37 cellular contexts compared by ENCODE assay signal in the genomic region with DNA sequence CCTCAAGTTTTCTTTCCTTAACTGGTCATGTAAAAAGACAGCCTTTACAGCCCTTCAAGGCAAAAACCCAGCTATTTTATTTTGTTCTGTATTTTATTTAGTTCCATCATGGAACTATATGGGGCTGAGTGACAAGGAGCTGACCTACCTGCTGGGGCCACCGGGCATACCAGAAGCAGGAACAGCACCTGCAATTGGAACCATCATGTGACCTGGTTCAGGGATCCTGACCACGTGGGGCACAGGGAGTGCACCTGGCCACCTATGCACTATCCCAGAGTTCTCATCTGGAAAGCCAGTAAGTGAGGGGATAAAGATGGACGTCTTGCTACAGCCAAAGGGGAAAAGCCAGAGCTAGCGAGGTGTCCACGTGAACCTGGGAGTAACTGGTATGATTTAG. TPM values are rescaled to one million over a fixed set of nuclear protein-coding genes. Genes with fewer than 3 reads are reported as not detected.
"Had no signal": no experiment of that assay in that cellular context is flagged by ENCODE, and none has a peak within 500 bp of the region (broad histone marks: within the 10 kb centered on the region; RNA-seq: fewer than 3 reads in every experiment).

No MANE protein-coding gene starts in this region.

- H3K4me1 Mint-ChIP-seq: T-helper 17 cell had no signal

- H3K27me3 Mint-ChIP-seq: central memory CD8-positive, alpha-beta T cell; T-helper 17 cell had no signal

- DNase-seq: activated CD4-positive, alpha-beta memory T cell treated with anti-CD3 and anti-CD28 coated beads, Interleukin-2, amount 10 ng/mL, durations not matched to agents 7 days and 5 days; activated CD4-positive, alpha-beta T cell treated with anti-CD3 and anti-CD28 coated beads for 1 hour; activated CD4-positive, alpha-beta T cell treated with anti-CD3 and anti-CD28 coated beads for 4 hours; activated CD4-positive, alpha-beta T cell treated with anti-CD3 and anti-CD28 coated beads, Interleukin-2, amount 10 ng/mL, durations not matched to agents 7 days and 5 days; activated CD4-positive, alpha-beta T cell treated with anti-CD3 and anti-CD28 coated beads, Interleukin-2, amount 50 U/mL, for 4 hours; activated CD8-positive, alpha-beta memory T cell treated with anti-CD3 and anti-CD28 coated beads, Interleukin-2, amount 50 U/mL, for 48 hours; activated gamma-delta T cell treated with Interleukin-2 at 50 U/mL for 16 hours; activated naive CD4-positive, alpha-beta T cell treated with anti-CD3 and anti-CD28 coated beads, Interleukin-2, amount 50 U/mL, for 16 hours; activated naive CD4-positive, alpha-beta T cell treated with Interleukin-2 at 50 U/mL for 16 hours; activated T-cell treated with anti-CD3 and anti-CD28 coated beads for 4 hours; activated T-cell treated with anti-CD3 and anti-CD28 coated beads, Interleukin-2, amount 50 U/mL, for 24 hours; activated T-cell treated with anti-CD3 and anti-CD28 coated beads, Interleukin-2, amount 50 U/mL, for 72 hours; amniotic stem cell; anterior cingulate cortex; brain microvascular endothelial cell; cortex of kidney; dermis blood vessel endothelial cell; effector CD4-positive, alpha-beta T cell; effector memory CD8-positive, alpha-beta T cell; esophagus squamous epithelium; foreskin melanocyte; T-helper 1 cell; T-helper 17 cell; T1000 had no signal

- H3K27me3 ChIP-seq: brain microvascular endothelial cell had no signal

- H3K4me1 ChIP-seq: esophagus squamous epithelium, gastroesophageal sphincter had no signal

- H3K4me3 ChIP-seq: esophagus squamous epithelium, gastroesophageal sphincter had no signal

- H3K27ac Mint-ChIP-seq: activated CD4-positive, alpha-beta memory T cell treated with anti-CD3 and anti-CD28 coated beads, Interleukin-2, amount 10 ng/mL, durations not matched to agents 7 days and 5 days; activated CD4-positive, alpha-beta T cell treated with anti-CD3 and anti-CD28 coated beads, Interleukin-2, amount 10 ng/mL, durations not matched to agents 7 days and 5 days; activated naive CD8-positive, alpha-beta T cell; activated T-cell treated with anti-CD3 and anti-CD28 coated beads, Interleukin-2, amount 50 U/mL, for 24 hours; activated T-cell treated with anti-CD3 and anti-CD28 coated beads, Interleukin-2, amount 50 U/mL, for 72 hours; effector memory CD8-positive, alpha-beta T cell; T-helper 17 cell; T-helper 2 cell treated with Interferon-gamma antibody and Interleukin-4, amounts not matched to agents 5 μg/mL and 100 μg/mL, for 36 hours had no signal

- H3K4me3 Mint-ChIP-seq: activated CD4-positive, alpha-beta memory T cell treated with anti-CD3 and anti-CD28 coated beads, Interleukin-2, amount 10 ng/mL, durations not matched to agents 7 days and 5 days; activated CD4-positive, alpha-beta T cell treated with anti-CD3 and anti-CD28 coated beads, Interleukin-2, amount 10 ng/mL, durations not matched to agents 7 days and 5 days; activated naive CD8-positive, alpha-beta T cell; activated T-cell treated with anti-CD3 and anti-CD28 coated beads, Interleukin-2, amount 50 U/mL, for 24 hours; activated T-cell treated with anti-CD3 and anti-CD28 coated beads, Interleukin-2, amount 50 U/mL, for 72 hours; central memory CD8-positive, alpha-beta T cell; effector memory CD8-positive, alpha-beta T cell; T-helper 17 cell; T-helper 2 cell treated with Interferon-gamma antibody and Interleukin-4, amounts not matched to agents 5 μg/mL and 100 μg/mL, for 36 hours had no signal

- ATAC-seq: activated T-cell treated with anti-CD3 and anti-CD28 coated beads, Interleukin-2, amount 50 U/mL, for 72 hours; effector memory CD8-positive, alpha-beta T cell; gastroesophageal sphincter; T-helper 17 cell had no signal

- H3K9me3 Mint-ChIP-seq: activated CD4-positive, alpha-beta T cell treated with anti-CD3 and anti-CD28 coated beads, Interleukin-2, amount 10 ng/mL, durations not matched to agents 7 days and 5 days; central memory CD8-positive, alpha-beta T cell; effector memory CD8-positive, alpha-beta T cell; T-helper 2 cell treated with Interferon-gamma antibody and Interleukin-4, amounts not matched to agents 5 μg/mL and 100 μg/mL, for 36 hours had no signal

- H3K27ac ChIP-seq: brain microvascular endothelial cell, epithelial cell of prostate, esophagus squamous epithelium, gastroesophageal sphincter had no signal

- H3K9me3 ChIP-seq: esophagus squamous epithelium, gastroesophageal sphincter had no signal

RNA-seq across cellular contexts. Expression of gene SLC15A1, which starts 40.3 kb away (rescaled TPM):
- total RNA-seq: activated CD4-positive, alpha-beta memory T cell treated with anti-CD3 and anti-CD28 coated beads, Interleukin-2, amount 10 ng/mL, durations not matched to agents 7 days and 5 days; activated CD4-positive, alpha-beta T cell treated with anti-CD3 and anti-CD28 coated beads, Interleukin-2, amount 10 ng/mL, durations not matched to agents 7 days and 5 days; activated T-cell treated with anti-CD3 and anti-CD28 coated beads, Interleukin-2, amount 50 U/mL, for 72 hours; astrocyte; bronchial epithelial cell; cardiac septum; chondrocyte; dermis blood vessel endothelial cell; endothelial cell of umbilical vein; fibroblast of lung; fibroblast of villous mesenchyme; glomerular endothelial cell; T-helper 17 cell had no signal
- polyA plus RNA-seq: endothelial cell of umbilical vein, fibroblast of lung had no signal
